8 cellular contexts compared by ENCODE assay signal in the genomic region with DNA sequence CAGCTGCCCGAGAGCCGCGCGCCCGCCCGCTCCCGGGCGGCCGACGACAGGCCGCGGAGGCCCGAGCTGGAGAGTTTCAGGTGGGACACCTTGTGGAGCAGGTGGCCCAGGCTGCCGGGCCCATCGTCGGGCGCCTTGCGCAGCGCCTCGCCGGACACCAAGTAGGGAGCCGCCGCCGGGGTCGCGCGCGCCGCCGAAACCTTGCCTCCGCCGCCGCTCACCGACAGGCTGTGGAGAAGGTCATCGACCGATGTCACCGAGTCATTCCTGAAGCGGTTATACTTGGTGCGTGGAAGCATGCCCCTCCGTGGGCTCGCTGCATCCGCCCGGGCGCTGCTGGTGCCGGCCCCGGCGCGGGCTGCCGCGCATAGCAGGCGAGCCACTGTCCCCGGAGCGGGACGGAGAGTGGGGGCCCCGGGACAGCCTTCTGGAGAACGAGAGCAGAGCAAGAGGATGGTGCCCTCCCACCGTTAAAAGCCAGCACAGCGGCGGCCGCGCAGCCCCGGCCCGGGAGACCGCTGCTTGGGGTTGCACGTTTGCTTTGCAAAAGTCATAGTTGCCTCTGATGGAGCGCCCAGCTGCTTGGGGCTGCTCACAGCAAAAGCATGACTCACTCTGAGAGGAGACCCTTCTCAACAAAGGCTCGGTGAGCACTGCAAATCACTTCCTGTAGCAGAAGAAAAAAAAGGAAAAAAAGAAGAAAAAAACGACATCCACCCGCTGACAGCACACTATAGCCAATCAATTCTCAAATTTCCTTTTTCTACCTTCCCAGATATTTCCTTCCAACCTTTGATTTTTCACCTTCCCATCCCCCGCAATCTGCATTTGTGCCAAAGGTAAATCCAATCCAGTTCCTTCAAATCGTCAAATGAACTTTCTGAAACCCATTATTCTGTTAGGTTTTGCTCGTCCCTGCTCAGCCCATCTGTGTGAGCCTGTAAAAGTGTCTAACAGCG. TPM values are rescaled to one million over a fixed set of nuclear protein-coding genes. Genes with fewer than 3 reads are reported as not detected.
A peak's percentile ranks its signal among the peaks of the same experiment; 100 is the strongest.
DNase-seq lines count a peak whose midpoint lies in the region; ATAC-seq and TF ChIP-seq lines count a peak whose summit lies in the region.

A gene with protein sequence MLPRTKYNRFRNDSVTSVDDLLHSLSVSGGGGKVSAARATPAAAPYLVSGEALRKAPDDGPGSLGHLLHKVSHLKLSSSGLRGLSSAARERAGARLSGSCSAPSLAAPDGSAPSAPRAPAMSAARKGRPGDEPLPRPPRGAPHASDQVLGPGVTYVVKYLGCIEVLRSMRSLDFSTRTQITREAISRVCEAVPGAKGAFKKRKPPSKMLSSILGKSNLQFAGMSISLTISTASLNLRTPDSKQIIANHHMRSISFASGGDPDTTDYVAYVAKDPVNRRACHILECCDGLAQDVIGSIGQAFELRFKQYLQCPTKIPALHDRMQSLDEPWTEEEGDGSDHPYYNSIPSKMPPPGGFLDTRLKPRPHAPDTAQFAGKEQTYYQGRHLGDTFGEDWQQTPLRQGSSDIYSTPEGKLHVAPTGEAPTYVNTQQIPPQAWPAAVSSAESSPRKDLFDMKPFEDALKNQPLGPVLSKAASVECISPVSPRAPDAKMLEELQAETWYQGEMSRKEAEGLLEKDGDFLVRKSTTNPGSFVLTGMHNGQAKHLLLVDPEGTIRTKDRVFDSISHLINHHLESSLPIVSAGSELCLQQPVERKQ (minus strand): TSS at position 657 of the 959 bp plus-strand sequence. CDS start 358 bp downstream, at position 299.

- H3K9me3 ChIP-seq in cardiac muscle cell (ENCODE audit: low read depth) = no peaks in the 10 kb centered on the region
- H3K9me3 ChIP-seq in breast epithelium = no peaks in the 10 kb centered on the region
- H3K9me3 ChIP-seq in lower lobe of right lung = no peaks in the 10 kb centered on the region
- no peaks in the 10 kb centered on the region for H3K9me3 ChIP-seq in tibial nerve

- TF ChIP-seq POLR2A in breast epithelium (IDR thresholded peaks at IDR 0.05) (no peak), tibial nerve (IDR thresholded peaks at IDR 0.05) (no peak)

- no peak within 1 kb of the TSS for H3K27ac ChIP-seq in cardiac muscle cell
- peak within 1 kb of the TSS; percentile 69 to 76 for H3K27ac ChIP-seq in breast epithelium
- H3K27ac ChIP-seq in lower lobe of right lung = peak within 1 kb of the TSS; percentile 81
- peak within 1 kb of the TSS in 3 of 4 donors; percentile 34 to 66 (median 51) for H3K27ac ChIP-seq in tibial nerve

- H3K4me3 ChIP-seq in cardiac muscle cell = peak within 1 kb of the TSS; percentile 31
- H3K4me3 ChIP-seq in breast epithelium = peak within 1 kb of the TSS; percentile 47 to 65 (median 59)
- H3K4me3 ChIP-seq in lower lobe of right lung = peak within 1 kb of the TSS; percentile 61
- peak within 1 kb of the TSS; percentile 19 to 58 (median 29) for H3K4me3 ChIP-seq in tibial nerve

- H3K4me1 ChIP-seq in cardiac muscle cell (ENCODE audit: low read depth) = peaks cover 9% of the 10 kb centered on the region
- H3K4me1 ChIP-seq in breast epithelium = peaks cover 0 to 5% of the 10 kb centered on the region in 2 donors
- peaks cover 35% of the 10 kb centered on the region for H3K4me1 ChIP-seq in lower lobe of right lung
- peaks cover 0 to 38% (median 15%) of the 10 kb centered on the region in 4 donors for H3K4me1 ChIP-seq in tibial nerve

- ATAC-seq in lower lobe of right lung (peak; percentile 3 to 35), GM18520 (IDR thresholded peaks at IDR 0.05; ENCODE audit: unreplicated experiment) (no peak), GM19395 (IDR thresholded peaks at IDR 0.05; ENCODE audit: unreplicated experiment) (no peak)

- intact Hi-C loops in cardiac septum (cut with DNase I) = loop anchor here (10.0 kb wide), 1 partner anchor 56 kb away; no protein-coding TSS in a partner anchor
- intact Hi-C loops in breast epithelium (cut with DNase I; ENCODE audit: low total_unique reads) = no loop called here
- intact Hi-C loops in lower lobe of right lung (cut with DNase I) = no loop called here

- H3K36me3 ChIP-seq in cardiac muscle cell = no peaks in the 10 kb centered on the region
- no peaks in the 10 kb centered on the region for H3K36me3 ChIP-seq in breast epithelium
- H3K36me3 ChIP-seq in lower lobe of right lung = no peaks in the 10 kb centered on the region
- no peaks in the 10 kb centered on the region for H3K36me3 ChIP-seq in tibial nerve

- DNase-seq in cardiac muscle cell (ENCODE audit: low read depth in 1 of 2, low spot score in 1 of 2) (peak; percentile 13 to 58), cardiac septum (ENCODE audit: low spot score) (no peak), breast epithelium (ENCODE audit: low spot score in 2 of 2) (no peak), lower lobe of right lung (no peak), tibial nerve (ENCODE audit: low spot score in 2 of 2) (no peak), NCI-H1930 (lab: John Stamatoyannopoulos, UW) (no peak)

- H3K27me3 ChIP-seq in cardiac muscle cell (peaks cover 65% of the 10 kb centered on the region), breast epithelium (peaks cover 7 to 16% of the 10 kb centered on the region in 2 donors), lower lobe of right lung (ENCODE audit: low read depth) (peaks cover 32% of the 10 kb centered on the region), tibial nerve (peaks cover 0 to 25% of the 10 kb centered on the region in 2 donors)

- 21 to 25% methylated on average over 20 to 28 of the region's 73 CpGs for WGBS in tibial nerve, 2 donors

- TF ChIP-seq CTCF in cardiac muscle cell (IDR thresholded peaks at IDR 0.05; ENCODE audit: low read depth, low read length) = no peak
- no peak for TF ChIP-seq CTCF in breast epithelium (IDR thresholded peaks at IDR 0.05)
- no peak for TF ChIP-seq CTCF in lower lobe of right lung (IDR thresholded peaks at IDR 0.05)
- no peak for TF ChIP-seq CTCF in tibial nerve (IDR thresholded peaks at IDR 0.05)

- TF ChIP-seq EP300 in tibial nerve (IDR thresholded peaks at IDR 0.05) = no peak

RNA-seq across cellular contexts. Expression of the gene that starts here (rescaled TPM):
- total RNA-seq in cardiac muscle cell = 0.27 and 0.53 TPM in 2 replicates
- polyA plus RNA-seq in cardiac muscle cell = 0.07 and 0.34 TPM in 2 replicates
- total RNA-seq in cardiac septum = 0.16 TPM
- 1 to 10 TPM; 1.0 to 6.7 (median 2.3) TPM for total RNA-seq in breast epithelium
- total RNA-seq in lower lobe of right lung = 13.2 TPM
- 10 to 100 TPM in 1 of 4 donors, 1 to 10 TPM in 3; 1.1 to 11.4 (median 3.4) TPM for total RNA-seq in tibial nerve

Comparison
In these comparisons a context has a peak if more than half of its experiments do, and no peak if none do; other contexts are left out.
1. Peak in DNase-seq and H3K4me3 ChIP-seq in cardiac muscle cell; RNA of the gene not detected or under 1 TPM.
2. ATAC-seq: peak in lower lobe of right lung (2 of 2); none in GM18520 (single experiment) and GM19395 (single experiment).
3. Peak in every context shown above with its lines, with median percentiles within 50 percentile points of each other: H3K4me3 ChIP-seq.